8 cellular contexts compared by ENCODE assay signal in genomic region chr6:31441368-31442267, GRCh38. TPM values are rescaled to one million over a fixed set of nuclear protein-coding genes. Genes with fewer than 3 reads are reported as not detected.
A peak's percentile ranks its signal among the peaks of the same experiment; 100 is the strongest.
DNase-seq lines count a peak whose midpoint lies in the region; ATAC-seq and TF ChIP-seq lines count a peak whose summit lies in the region.

No MANE protein-coding gene starts in this region.

- peak overlapping the region; percentile 42 for H3K4me3 ChIP-seq in ACC112 (ENCODE audit: low read depth, low read length)
- peak overlapping the region in 3 of 4 donors; percentile 19 to 47 (median 23) for H3K4me3 ChIP-seq in esophagus muscularis mucosa

- peak; percentile 83 for ATAC-seq in stimulated activated memory B cell treated with anti-CD40 and anti-IgM and Interleukin-4, amounts not matched to agents 10 μg/mL and 1 μg/mL and 100 μg/mL, for 72 hours

- H2AFZ ChIP-seq in ACC112 (ENCODE audit: low read length, unreplicated experiment), result no peak overlapping the region

- peaks cover 72% of the 10 kb centered on the region for H3K27me3 Mint-ChIP-seq in stimulated activated memory B cell treated with anti-CD40 and anti-IgM and Interleukin-4, amounts not matched to agents 10 μg/mL and 1 μg/mL and 100 μg/mL, for 72 hours

- H3K27me3 ChIP-seq in ACC112 (ENCODE audit: insufficient read depth, low read length) (peaks cover 2% of the 10 kb centered on the region; the same call in 1 of the 2 replicates), esophagus muscularis mucosa (peaks cover 0 to 3% (median 0%) of the 10 kb centered on the region in 4 donors)

- peaks cover 12% of the 10 kb centered on the region for H3K9me3 Mint-ChIP-seq in stimulated activated memory B cell treated with anti-CD40 and anti-IgM and Interleukin-4, amounts not matched to agents 10 μg/mL and 1 μg/mL and 100 μg/mL, for 72 hours

- no peaks in the 10 kb centered on the region for H3K4me1 ChIP-seq in ACC112 (ENCODE audit: control insufficient read depth, insufficient read depth, low read length, unreplicated experiment)
- peaks cover 8 to 11% (median 9%) of the 10 kb centered on the region in 4 donors for H3K4me1 ChIP-seq in esophagus muscularis mucosa

- intact Hi-C loops in esophagus muscularis mucosa (cut with DNase I), result loop anchor here (2.0 kb wide), 1 partner anchor 45 kb away; no protein-coding TSS in a partner anchor

- no peak for TF ChIP-seq POLR2A in esophagus muscularis mucosa (IDR thresholded peaks at IDR 0.05; ENCODE audit: low read depth)

- no peak overlapping the region for H3K27ac Mint-ChIP-seq in stimulated activated memory B cell treated with anti-CD40 and anti-IgM and Interleukin-4, amounts not matched to agents 10 μg/mL and 1 μg/mL and 100 μg/mL, for 72 hours

- H3K9me3 ChIP-seq in esophagus muscularis mucosa, result peaks cover 0 to 10% (median 0%) of the 10 kb centered on the region in 4 donors

- no peak for TF ChIP-seq EP300 in esophagus muscularis mucosa (IDR thresholded peaks at IDR 0.05)

- peaks cover 8% of the 10 kb centered on the region for H3K36me3 Mint-ChIP-seq in stimulated activated memory B cell treated with anti-CD40 and anti-IgM and Interleukin-4, amounts not matched to agents 10 μg/mL and 1 μg/mL and 100 μg/mL, for 72 hours

- H3K27ac ChIP-seq in ACC112 (ENCODE audit: low read depth, low read length) (no peak overlapping the region), esophagus muscularis mucosa (replicated peaks in 1 of 4) (no peak overlapping the region)

- DNase-seq in GM10266 (ENCODE audit: extremely low spot score), result peak; percentile 84
- peak; percentile 53 for DNase-seq in NCI-H748 (lab: John Stamatoyannopoulos, UW; ENCODE audit: unreplicated experiment)
- peak; percentile 49 to 91 (median 84) for DNase-seq in activated CD8-positive, alpha-beta memory T cell treated with anti-CD3 and anti-CD28 coated beads for 48 hours (ENCODE audit: low read depth in 2 of 3, low spot score in 2 of 3)
- peak; percentile 96 for DNase-seq in esophagus muscularis mucosa (ENCODE audit: extremely low spot score)
- DNase-seq in myocyte (ENCODE audit: low read depth), result peak; percentile 71
- no peak for DNase-seq in SHP77 treated with DMSO at 0.1 percent for 48 hours (lab: John Stamatoyannopoulos, UW)

- 34% methylated on average over 16 of the region's 28 CpGs for WGBS in esophagus muscularis mucosa

- H3K79me2 ChIP-seq in ACC112 (ENCODE audit: control insufficient read depth, insufficient read depth, low read length, unreplicated experiment), result no peaks in the 10 kb centered on the region

- no peaks in the 10 kb centered on the region for H3K36me3 ChIP-seq in ACC112 (ENCODE audit: insufficient read depth, low read length)
- no peaks in the 10 kb centered on the region for H3K36me3 ChIP-seq in esophagus muscularis mucosa

- peaks cover 23% of the 10 kb centered on the region for H3K4me1 Mint-ChIP-seq in stimulated activated memory B cell treated with anti-CD40 and anti-IgM and Interleukin-4, amounts not matched to agents 10 μg/mL and 1 μg/mL and 100 μg/mL, for 72 hours

- TF ChIP-seq CTCF in GM10266 (IDR thresholded peaks at IDR 0.05; ENCODE audit: control insufficient read depth, insufficient read depth, low read depth, missing control alignments) (peak; percentile 89), esophagus muscularis mucosa (IDR thresholded peaks at IDR 0.05) (peak; percentile 75 to 92 (median 79))

- no peak overlapping the region for H3K4me3 Mint-ChIP-seq in stimulated activated memory B cell treated with anti-CD40 and anti-IgM and Interleukin-4, amounts not matched to agents 10 μg/mL and 1 μg/mL and 100 μg/mL, for 72 hours

RNA-seq across cellular contexts. Expression of gene MICA, which starts 38.2 kb away (rescaled TPM):
- total RNA-seq in esophagus muscularis mucosa (10 to 100 TPM; 18.9 to 35.4 (median 22.3) TPM), myocyte (32.5 and 55.9 TPM in 2 replicates)
- polyA plus RNA-seq in myocyte (2012), result 62.4 TPM

RNA-seq across cellular contexts. Expression of gene MICB, which starts 56.3 kb away (rescaled TPM):
- total RNA-seq in esophagus muscularis mucosa (1 to 10 TPM in 2 of 4 donors, under 1 TPM in 2; 0.46 to 2.9 (median 1.7) TPM), myocyte (2.1 and 2.9 TPM in 2 replicates)
- polyA plus RNA-seq in myocyte (2012), result 4.2 TPM
